In genomic region chr18:51383116-51383515, GRCh38 we compare ENCODE assay signal across 16 cellular contexts.
DNase-seq lines count a peak whose midpoint lies in the region; ATAC-seq, FAIRE-seq and TF ChIP-seq lines count a peak whose summit lies in the region.
"Had no signal": no experiment of that assay in that cellular context is flagged by ENCODE, and none has a peak within 500 bp of the region (broad histone marks: within the 10 kb centered on the region; RNA-seq: fewer than 3 reads in every experiment).

No MANE protein-coding gene starts in this region.

- H3K27ac ChIP-seq in endodermal cell (ENCODE audit: low read depth, low read length) = no peak overlapping the region
- H3K27ac ChIP-seq in smooth muscle cell (ENCODE audit: low read depth) = peak overlapping the region; percentile 80
- H3K27ac ChIP-seq in pancreas = no peak overlapping the region
- H3K27ac ChIP-seq: C4-2B, HL-60 had no signal

- H3K36me3 Mint-ChIP-seq in endodermal cell (ENCODE audit: low read depth) = no peaks in the 10 kb centered on the region

- intact Hi-C loops in pancreas (cut with DNase I) = no loop called here

- H3K27me3 Mint-ChIP-seq in endodermal cell (ENCODE audit: insufficient read depth) = peaks cover 14% of the 10 kb centered on the region

- peaks cover 25% of the 10 kb centered on the region for H3K4me1 Mint-ChIP-seq in endodermal cell

- no peak for ATAC-seq in GM19452 (IDR thresholded peaks at IDR 0.05; ENCODE audit: unreplicated experiment)
- ATAC-seq in pancreas = no peak

- WGBS in endodermal cell (ENCODE audit: insufficient coverage in 1 of 2, insufficient read length in 1 of 2), 2 experiments = 80 to 90% methylated on average over 3 to 4 of the region's 4 CpGs
- 75% methylated on average over 4 of the region's 4 CpGs for WGBS in smooth muscle cell (ENCODE audit: low lambda C conversion rate)
- 59 to 68% methylated on average over 4 of the region's 4 CpGs for WGBS in pancreas, 2 donors

- H3K27ac Mint-ChIP-seq in endodermal cell = no peak overlapping the region
- H3K27ac Mint-ChIP-seq: CD4-positive, alpha-beta T cell had no signal

- H3K27me3 ChIP-seq in endodermal cell (ENCODE audit: control insufficient read depth, insufficient read depth, low read length, poor library complexity, severe bottlenecking) = peaks cover 14% of the 10 kb centered on the region
- no peaks in the 10 kb centered on the region for H3K27me3 ChIP-seq in smooth muscle cell (ENCODE audit: low read depth)
- no peaks in the 10 kb centered on the region for H3K27me3 ChIP-seq in pancreas
- H3K27me3 ChIP-seq: BE2C had no signal

- no peak overlapping the region for H3K4me3 Mint-ChIP-seq in endodermal cell
- H3K4me3 Mint-ChIP-seq: CD4-positive, alpha-beta T cell had no signal

- H3K9ac ChIP-seq in endodermal cell (ENCODE audit: extremely low read depth, low read length, poor library complexity, severe bottlenecking) (no peak overlapping the region), smooth muscle cell (ENCODE audit: low read depth) (peak overlapping the region; percentile 3)

- peaks cover 14% of the 10 kb centered on the region for H3F3A ChIP-seq in smooth muscle cell (ENCODE audit: low read depth)

- H4K20me1 ChIP-seq in smooth muscle cell (ENCODE audit: low read depth) = no peaks in the 10 kb centered on the region

- no peak overlapping the region for H3K4me3 ChIP-seq in LNCaP clone FGC (ENCODE audit: low read depth, low read length)
- H3K4me3 ChIP-seq in endodermal cell (ENCODE audit: low read length) = no peak overlapping the region
- no peak overlapping the region for H3K4me3 ChIP-seq in smooth muscle cell
- no peak overlapping the region for H3K4me3 ChIP-seq in pancreas
- H3K4me3 ChIP-seq: HAP-1 had no signal

- H3K9me3 Mint-ChIP-seq in endodermal cell = no peaks in the 10 kb centered on the region
- H3K9me3 Mint-ChIP-seq: CD4-positive, alpha-beta T cell had no signal

- no peaks in the 10 kb centered on the region for H3K9me3 ChIP-seq in endodermal cell (ENCODE audit: control insufficient read depth, low read length)
- H3K9me3 ChIP-seq in smooth muscle cell (replicated peaks; ENCODE audit: low read depth) = no peaks in the 10 kb centered on the region
- no peaks in the 10 kb centered on the region for H3K9me3 ChIP-seq in pancreas
- H3K9me3 ChIP-seq: BE2C, Caco-2, HAP-1 had no signal

- peak overlapping the region; percentile 56 for H3K4me2 ChIP-seq in smooth muscle cell

- no peak overlapping the region for H2AFZ ChIP-seq in smooth muscle cell (ENCODE audit: low read depth)

- no peak for FAIRE-seq in pancreas (lab: Jason Lieb, UNC)
- FAIRE-seq: D721Med had no signal

- no peak for DNase-seq in LNCaP clone FGC (ENCODE audit: low read depth)
- peak; percentile 51 for DNase-seq in endodermal cell
- DNase-seq in smooth muscle cell (lab: John Stamatoyannopoulos, UW; ENCODE audit: unreplicated experiment) = no peak
- DNase-seq in NCI-H2081 (lab: John Stamatoyannopoulos, UW) = no peak
- no peak for DNase-seq in C1 segment of cervical spinal cord (lab: John Stamatoyannopoulos, UW)
- no peak for DNase-seq in pancreas
- DNase-seq: ACHN; BE2C; Caco-2; CD4-positive, alpha-beta T cell; GF-D8 had no signal

- no peaks in the 10 kb centered on the region for H3K36me3 ChIP-seq in endodermal cell (ENCODE audit: control insufficient read depth, insufficient read depth, low read length)
- no peaks in the 10 kb centered on the region for H3K36me3 ChIP-seq in smooth muscle cell (ENCODE audit: low read depth)
- H3K36me3 ChIP-seq in pancreas = no peaks in the 10 kb centered on the region
- H3K36me3 ChIP-seq: BE2C, HAP-1 had no signal

- H3K4me1 ChIP-seq in endodermal cell (ENCODE audit: control insufficient read depth, insufficient read depth, low read length) = peaks cover 7% of the 10 kb centered on the region
- peaks cover 10% of the 10 kb centered on the region for H3K4me1 ChIP-seq in smooth muscle cell (ENCODE audit: low read depth)
- H3K4me1 ChIP-seq in pancreas = no peaks in the 10 kb centered on the region
- H3K4me1 ChIP-seq: BE2C, Caco-2, HAP-1 had no signal

- TF ChIP-seq CTCF in LNCaP clone FGC (IDR thresholded peaks at IDR 0.05; ENCODE audit: control insufficient read depth, extremely low read depth, insufficient read depth) (peak; percentile 9; the same call in 1 of the 2 replicates), endodermal cell (conservative IDR thresholded peaks at IDR 0.05) (no peak), smooth muscle cell (IDR thresholded peaks at IDR 0.05; ENCODE audit: borderline replicate concordance, insufficient read depth, poor library complexity, severe bottlenecking) (no peak), pancreas (IDR thresholded peaks at IDR 0.05) (no peak)

- H3K79me2 ChIP-seq in smooth muscle cell (ENCODE audit: low read depth) = no peaks in the 10 kb centered on the region
